ENCODE assay signal across 1 cellular context in the genomic region with DNA sequence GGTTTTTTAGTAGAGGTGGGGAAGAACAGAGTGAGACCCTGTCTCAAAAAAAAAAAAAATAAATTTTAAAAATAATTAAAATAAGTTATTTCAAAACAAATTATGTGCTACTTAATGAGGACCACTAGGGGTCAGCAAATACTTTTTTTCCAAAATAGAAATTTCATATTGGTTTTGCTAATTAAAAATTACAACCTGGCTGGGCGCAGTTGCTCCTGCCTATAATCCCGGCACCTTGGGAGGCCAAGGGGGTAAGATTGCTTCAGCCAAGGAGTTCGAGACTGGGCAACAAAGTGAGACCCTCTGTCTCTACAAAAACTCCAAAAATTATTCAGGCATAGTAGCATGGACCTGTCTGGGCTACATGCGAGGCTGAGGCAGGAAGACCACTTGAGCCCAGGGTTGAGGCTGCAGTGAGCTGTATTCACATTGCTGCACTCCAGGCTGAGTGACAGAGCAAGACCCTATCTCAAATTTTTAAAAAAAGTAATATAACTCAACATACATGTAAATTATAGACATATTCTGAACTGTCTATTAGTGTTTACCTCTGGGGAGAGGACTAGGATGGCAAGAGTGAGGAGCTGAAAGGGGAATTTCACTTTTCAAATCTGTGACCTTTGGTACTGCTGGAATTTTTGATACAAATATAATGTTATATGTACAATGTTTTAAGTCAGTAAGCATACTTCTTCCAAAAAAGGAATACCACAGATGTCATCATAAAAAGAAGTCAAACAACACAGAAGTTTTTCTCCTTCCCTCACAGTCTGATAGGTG.
TF ChIP-seq lines count a peak whose summit lies in the region.

No MANE protein-coding gene starts in this region.

TF ChIP-seq in liver, 16 proteins besides CTCF, POLR2A, EP300 and RAD21 (continued from another document):
- TF ChIP-seq REST (IDR thresholded peaks at IDR 0.05) (no peak), EGR1 (IDR thresholded peaks at IDR 0.05; ENCODE audit: low read depth in 2 of 2) (no peak), FOXA2 (IDR thresholded peaks at IDR 0.05) (no peak), TAF1 (conservative IDR thresholded peaks at IDR 0.05) (no peak), RXRA (IDR thresholded peaks at IDR 0.05) (no peak), JUND (IDR thresholded peaks at IDR 0.05) (no peak), HNF4A (conservative IDR thresholded peaks at IDR 0.05) (no peak), YY1 (IDR thresholded peaks at IDR 0.05) (no peak), ATF3 (IDR thresholded peaks at IDR 0.05) (no peak), FOXA1 (IDR thresholded peaks at IDR 0.05) (no peak), NR2F2 (IDR thresholded peaks at IDR 0.05) (no peak)
TF ChIP-seq in liver: peak in this region for 0.
